In the genomic region with DNA sequence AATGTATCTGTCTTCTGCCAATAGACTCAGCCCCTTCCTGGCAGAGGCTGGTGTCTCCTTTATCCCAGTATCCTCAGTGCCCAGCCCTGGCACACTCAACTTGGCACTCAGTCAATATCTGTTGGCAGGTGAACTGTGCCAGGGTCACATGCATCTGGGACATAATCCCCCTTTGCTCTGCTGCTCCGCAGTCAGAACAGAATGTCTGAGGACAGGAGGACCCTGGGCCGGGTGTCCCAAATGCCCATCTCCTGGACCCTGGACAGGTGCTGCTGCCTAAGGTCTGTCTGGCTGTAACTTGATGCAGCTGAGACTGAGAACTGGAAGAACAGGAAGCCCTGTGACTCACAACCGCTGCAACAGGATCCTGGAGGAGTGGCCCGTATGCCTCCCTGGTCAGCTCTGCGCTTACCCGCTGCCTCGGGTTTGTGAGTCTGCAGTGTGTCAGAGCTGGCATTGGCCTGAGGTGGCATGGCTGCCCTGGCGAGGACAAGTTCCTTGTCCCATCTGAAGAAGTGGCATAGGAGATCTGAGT, we compare ENCODE assay signal across 8 cellular contexts.
DNase-seq lines count a peak whose midpoint lies in the region; ATAC-seq and TF ChIP-seq lines count a peak whose summit lies in the region.

No MANE protein-coding gene starts in this region.

- H2AFZ ChIP-seq in parathyroid adenoma, result peak overlapping the region; percentile 81

- H3K27me3 ChIP-seq in parathyroid adenoma (ENCODE audit: control insufficient read depth, insufficient read depth, low read length), result no peaks in the 10 kb centered on the region

- H3K4me3 ChIP-seq in foreskin fibroblast (ENCODE audit: low read depth in 1 of 2, low read length in 2 of 2), result peak overlapping the region; percentile 21 to 42
- H3K4me3 ChIP-seq in parathyroid adenoma (ENCODE audit: low read depth, low read length), result peak overlapping the region; percentile 22

- DNase-seq in EH (ENCODE audit: low read depth), result peak; percentile 92
- peak; percentile 72 for DNase-seq in NCI-H2196 treated with DMSO at 0.1 percent for 48 hours (lab: John Stamatoyannopoulos, UW; ENCODE audit: unreplicated experiment)
- peak; percentile 44 for DNase-seq in activated T-cell treated with anti-CD3 and anti-CD28 coated beads, Interleukin-2, amount 50 U/mL, for 1 hour
- peak; percentile 94 to 97 for DNase-seq in foreskin fibroblast
- DNase-seq in GM10266 (ENCODE audit: extremely low spot score), result no peak
- no peak for DNase-seq in superior temporal gyrus (ENCODE audit: extremely low spot score)

- TF ChIP-seq CTCF in foreskin fibroblast (IDR thresholded peaks at IDR 0.05; ENCODE audit: low read depth, low read length) (no peak), parathyroid adenoma (IDR thresholded peaks at IDR 0.05) (no peak), GM10266 (IDR thresholded peaks at IDR 0.05; ENCODE audit: control insufficient read depth, insufficient read depth, low read depth, missing control alignments) (no peak)

- peaks cover 26% of the 10 kb centered on the region for H3K4me1 ChIP-seq in parathyroid adenoma

- no peak for ATAC-seq in HG03045 (IDR thresholded peaks at IDR 0.05; ENCODE audit: unreplicated experiment)

- H3K27ac ChIP-seq in parathyroid adenoma, result peak overlapping the region; percentile 82

- H3K9me3 ChIP-seq in parathyroid adenoma (ENCODE audit: control insufficient read depth, low read length), result no peaks in the 10 kb centered on the region

- H3K4me2 ChIP-seq in parathyroid adenoma (ENCODE audit: low read length), result peak overlapping the region; percentile 26

- no peaks in the 10 kb centered on the region for H3K79me2 ChIP-seq in parathyroid adenoma

- no peaks in the 10 kb centered on the region for H3K36me3 ChIP-seq in parathyroid adenoma (ENCODE audit: control insufficient read depth, insufficient read depth, low read length)

- no peak overlapping the region for H3K9ac ChIP-seq in parathyroid adenoma

Comparison
In these comparisons a context has a peak if more than half of its experiments do, and no peak if none do; other contexts are left out.
1. DNase-seq: peak in EH (single experiment), NCI-H2196 treated with DMSO at 0.1 percent for 48 hours (single experiment), activated T-cell treated with anti-CD3 and anti-CD28 coated beads, Interleukin-2, amount 50 U/mL, for 1 hour (single experiment) and foreskin fibroblast (2 of 2); none in GM10266 (single experiment) and superior temporal gyrus (single experiment).